ENCODE assay signal across 8 cellular contexts in genomic region chr14:103427485-103428443, GRCh38. TPM values are rescaled to one million over a fixed set of nuclear protein-coding genes. Genes with fewer than 3 reads are reported as not detected.
DNase-seq lines count a peak whose midpoint lies in the region; ATAC-seq and TF ChIP-seq lines count a peak whose summit lies in the region.

No MANE protein-coding gene starts in this region.

- peaks cover 18% of the 10 kb centered on the region for H3K36me3 Mint-ChIP-seq in T-cell
- H3K36me3 Mint-ChIP-seq in effector memory CD8-positive, alpha-beta T cell (ENCODE audit: insufficient read depth): peaks cover 16% of the 10 kb centered on the region

- no peak for TF ChIP-seq CTCF in GM13976 (IDR thresholded peaks at IDR 0.05; ENCODE audit: borderline replicate concordance, control extremely low read depth, extremely low read depth, insufficient read depth, missing control alignments)

- H3K27me3 Mint-ChIP-seq in T-cell: no peaks in the 10 kb centered on the region
- no peaks in the 10 kb centered on the region for H3K27me3 Mint-ChIP-seq in effector memory CD8-positive, alpha-beta T cell

- H3K4me3 Mint-ChIP-seq in T-cell: no peak overlapping the region
- H3K4me3 Mint-ChIP-seq in effector memory CD8-positive, alpha-beta T cell: peak overlapping the region; percentile 12 to 66

- H3K27ac Mint-ChIP-seq in T-cell: peak overlapping the region; percentile 29 to 40
- peak overlapping the region; percentile 46 to 62 for H3K27ac Mint-ChIP-seq in effector memory CD8-positive, alpha-beta T cell

- peaks cover 37 to 55% (median 50%) of the 10 kb centered on the region in 3 donors for H3K4me1 Mint-ChIP-seq in T-cell
- peaks cover 15 to 51% of the 10 kb centered on the region in 2 donors for H3K4me1 Mint-ChIP-seq in effector memory CD8-positive, alpha-beta T cell (ENCODE audit: low read depth in 2 of 2)

- in situ Hi-C loops in GM13976 (cut with MboI; ENCODE audit: low sequenced_read_pairs, unreplicated experiment): no loop called here

- POLR2A ChIA-PET in T-cell (lab: Charles Lee): interaction anchor here in 1 of 2 donors (0.6 kb wide), 1 partner anchor 111 kb away, joined by 3 read pairs; no protein-coding TSS in a partner anchor

- CTCF ChIA-PET in T-cell (lab: Charles Lee): interaction anchor here in 1 of 2 donors (0.6 kb wide), 1 partner anchor 32 kb away, joined by 4 read pairs; no protein-coding TSS in a partner anchor

- no peaks in the 10 kb centered on the region for H3K9me3 Mint-ChIP-seq in T-cell
- H3K9me3 Mint-ChIP-seq in effector memory CD8-positive, alpha-beta T cell: no peaks in the 10 kb centered on the region

- ATAC-seq in T-cell (replicated peaks in 1 of 4) (peak in 1 of 4 experiments; percentile 60), GM21515 (IDR thresholded peaks at IDR 0.05; ENCODE audit: unreplicated experiment) (no peak)
- peak; percentile 45 for ATAC-seq in effector memory CD8-positive, alpha-beta T cell (replicated peaks)

- peak; percentile 89 for DNase-seq in H4 (ENCODE audit: low spot score)
- DNase-seq in T-cell: peak in 8 of 34 experiments; percentile 1 to 24 (median 10)
- DNase-seq in effector memory CD8-positive, alpha-beta T cell: peak in 1 of 3 experiments; percentile 2
- DNase-seq in renal cortical epithelial cell (ENCODE audit: low read depth): peak; percentile 79
- no peak for DNase-seq in GM13976 (ENCODE audit: low spot score)
- DNase-seq in stimulated activated naive CD4-positive, alpha-beta T cell (lab: John Stamatoyannopoulos, UW): no peak
- no peak for DNase-seq in NCI-H1930 (lab: John Stamatoyannopoulos, UW)

RNA-seq across cellular contexts. Expression of gene MARK3, which starts 42.5 kb away (rescaled TPM):
- total RNA-seq in H4 (2014; rRNA removed; shearing (Covaris generic)): 35.8 and 41.8 TPM in 2 replicates
- 100 to 1,000 TPM in 4 of 5 donors, 10 to 100 TPM in 1; 94.7 to 128 (median 107) TPM for total RNA-seq in T-cell
- 68.8 and 100 TPM in 2 replicates for total RNA-seq in renal cortical epithelial cell

Comparison
In these comparisons a context has a peak if more than half of its experiments do, and no peak if none do; other contexts are left out.
1. DNase-seq: peak in H4 (single experiment) and renal cortical epithelial cell (single experiment); none in GM13976 (single experiment), stimulated activated naive CD4-positive, alpha-beta T cell (0 of 6) and NCI-H1930 (0 of 2).
2. H3K4me3 Mint-ChIP-seq: peak in effector memory CD8-positive, alpha-beta T cell (2 of 2); none in T-cell (0 of 3).